ENCODE assay signal across 22 cellular contexts in the genomic region with DNA sequence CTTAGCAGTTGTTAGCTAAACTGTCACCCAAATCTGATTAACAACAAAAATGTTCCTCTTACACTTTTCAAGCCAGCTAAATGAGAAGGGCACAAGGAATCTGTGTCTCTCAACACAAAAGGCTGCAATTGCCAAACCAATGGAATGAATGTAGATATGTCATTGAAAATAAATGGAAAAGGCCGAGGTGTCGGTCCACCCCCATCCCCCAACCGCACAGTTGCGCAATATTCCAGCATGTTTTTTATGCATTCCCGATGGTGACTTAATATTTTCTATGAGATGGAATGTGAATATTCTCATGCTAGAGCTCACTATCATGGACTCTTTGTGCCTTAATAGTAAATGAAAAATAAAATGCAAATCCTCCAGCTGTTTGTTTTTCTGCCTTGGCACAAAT.
A peak's percentile ranks its signal among the peaks of the same experiment; 100 is the strongest.
DNase-seq lines count a peak whose midpoint lies in the region; ATAC-seq and TF ChIP-seq lines count a peak whose summit lies in the region.
"Had no signal": no experiment of that assay in that cellular context is flagged by ENCODE, and none has a peak within 500 bp of the region (broad histone marks: within the 10 kb centered on the region; RNA-seq: fewer than 3 reads in every experiment).

No MANE protein-coding gene starts in this region.

- H3K4me3 ChIP-seq in HCT116 (replicated peaks in 1 of 2; ENCODE audit: low read depth in 1 of 2, low read length in 2 of 2) (no peak overlapping the region), brain microvascular endothelial cell (ENCODE audit: low read depth, low read length) (no peak overlapping the region)
- H3K4me3 ChIP-seq: GM23338, Peyer's patch, SJCRH30 had no signal

- no peak overlapping the region for H3K4me2 ChIP-seq in HCT116 (ENCODE audit: low read length)
- H3K4me2 ChIP-seq: GM23338 had no signal

- no peak overlapping the region for H2AFZ ChIP-seq in HCT116 (ENCODE audit: low read depth, low read length, poor library complexity, severe bottlenecking)
- H2AFZ ChIP-seq: GM23338 had no signal

- no peaks in the 10 kb centered on the region for H3K9me3 ChIP-seq in HCT116 (ENCODE audit: control insufficient read depth in 1 of 2, insufficient read depth in 1 of 2, low read depth in 1 of 2, low read length in 2 of 2)
- H3K9me3 ChIP-seq: Peyer's patch, SJCRH30 had no signal

- CTCF ChIA-PET in HCT116 (lab: Charles Lee), result no interaction called here

- no peaks in the 10 kb centered on the region for H3K4me1 ChIP-seq in HCT116 (ENCODE audit: control insufficient read depth in 1 of 2, insufficient read depth in 2 of 2, low read length in 2 of 2)
- H3K4me1 ChIP-seq: Peyer's patch, SJCRH30 had no signal

- no peak overlapping the region for H3K27ac ChIP-seq in HCT116 (ENCODE audit: low read depth, low read length)
- no peak overlapping the region for H3K27ac ChIP-seq in brain microvascular endothelial cell
- H3K27ac ChIP-seq: C4-2B, Peyer's patch, SJCRH30 had no signal

- TF ChIP-seq CTCF in HCT116 (IDR thresholded peaks at IDR 0.05 in 2 of 3, conservative IDR thresholded peaks at IDR 0.05 in 1 of 3; ENCODE audit: borderline replicate concordance in 1 of 3, insufficient read depth in 1 of 3, low read depth in 2 of 3, low read length in 2 of 3) (no peak), brain microvascular endothelial cell (IDR thresholded peaks at IDR 0.05; ENCODE audit: low read depth, low read length, missing control alignments) (no peak)

- no peak overlapping the region for H3K9ac ChIP-seq in HCT116 (ENCODE audit: low read length)

- no peaks in the 10 kb centered on the region for H3K79me2 ChIP-seq in HCT116 (ENCODE audit: insufficient read depth, low read length)

- TF ChIP-seq RAD21 in HCT116 (IDR thresholded peaks at IDR 0.05; ENCODE audit: low read depth), result no peak

- RAD21 ChIA-PET in HCT116 (lab: Charles Lee; ENCODE audit: low non-redundant PET in 1 of 2, low total read pairs in 2 of 2, uncharacterized antibody in 2 of 2, unreplicated experiment in 2 of 2), result no interaction called here

- no peaks in the 10 kb centered on the region for H3K9me2 ChIP-seq in HCT116 (ENCODE audit: insufficient read depth)

- H3K36me3 ChIP-seq in HCT116 (ENCODE audit: control insufficient read depth in 1 of 2, insufficient read depth in 2 of 2, low read length in 2 of 2) (no peaks in the 10 kb centered on the region), brain microvascular endothelial cell (replicated peaks) (no peaks in the 10 kb centered on the region)
- H3K36me3 ChIP-seq: Peyer's patch, SJCRH30 had no signal

- TF ChIP-seq POLR2A in HCT116 (IDR thresholded peaks at IDR 0.05; ENCODE audit: borderline replicate concordance, extremely low read depth, insufficient read depth, insufficient read length), result no peak

- no peaks in the 10 kb centered on the region for H4K20me1 ChIP-seq in HCT116 (ENCODE audit: insufficient read depth)

- ATAC-seq in HCT116 (no peak), GM21360 (IDR thresholded peaks at IDR 0.05; ENCODE audit: unreplicated experiment) (no peak)
- ATAC-seq: GM23338, T-cell had no signal

- intact Hi-C loops in HCT116 (cut with micrococcal nuclease), result no loop called here

- no TSS peak for BruUV-seq in HCT116 (replicated peaks; lab: Mats Ljungman, UMichigan)

- in situ Hi-C loops in brain microvascular endothelial cell (cut with HindIII; ENCODE audit: low pct_ligation_motif_present, low sequenced_read_pairs), result no loop called here

- DNase-seq in EH (ENCODE audit: low read depth) (peak; percentile 10), HCT116 (ENCODE audit: low read depth, low spot score) (no peak), brain microvascular endothelial cell (peak; percentile 12), iris pigment epithelial cell (ENCODE audit: low read depth) (peak; percentile 14), NCI-H2029 (lab: John Stamatoyannopoulos, UW) (no peak), NCI-H1417 treated with DMSO at 0.1 percent for 48 hours (lab: John Stamatoyannopoulos, UW) (no peak)
- DNase-seq: ACHN; Calu3; CD8-positive, alpha-beta memory T cell; DMS153; GF-D8; HCEC 1CT; Kasumi-1; NCI-H1417; NCI-H187 treated with DMSO at 0.1 percent for 48 hours; NCI-H510A treated with DMSO at 0.1 percent for 48 hours; Peyer's patch; SJCRH30; T-cell had no signal

- POLR2A ChIA-PET in HCT116 (lab: Charles Lee), result no interaction called here

- H3K27me3 ChIP-seq in HCT116 (ENCODE audit: insufficient read depth, low read length) (no peaks in the 10 kb centered on the region), brain microvascular endothelial cell (replicated peaks) (no peaks in the 10 kb centered on the region)
- H3K27me3 ChIP-seq: Peyer's patch, SJCRH30 had no signal

TF ChIP-seq in HCT116, 20 proteins besides CTCF, POLR2A, EP300 and RAD21:
- TF ChIP-seq SIN3A (IDR thresholded peaks at IDR 0.05; ENCODE audit: low read depth), result no peak
- TF ChIP-seq CEBPB (IDR thresholded peaks at IDR 0.05; ENCODE audit: low read depth), result 0 out of 2 replicates have a peak, but pooled peaks have one; percentile 42
TF ChIP-seq in HCT116: peak in this region for 1.

Comparison
In these comparisons a context has a peak if more than half of its experiments do, and no peak if none do; other contexts are left out.
1. DNase-seq: peak in EH (single experiment), brain microvascular endothelial cell (single experiment) and iris pigment epithelial cell (single experiment); none in HCT116 (single experiment), NCI-H2029 (single experiment) and NCI-H1417 treated with DMSO at 0.1 percent for 48 hours (single experiment).